ENCODE assay signal across 9 cellular contexts in genomic region chr3:58238830-58239229, GRCh38. TPM values are rescaled to one million over a fixed set of nuclear protein-coding genes. Genes with fewer than 3 reads are reported as not detected.
DNase-seq lines count a peak whose midpoint lies in the region; ATAC-seq, FAIRE-seq and TF ChIP-seq lines count a peak whose summit lies in the region.
"Had no signal": no experiment of that assay in that cellular context is flagged by ENCODE, and none has a peak within 500 bp of the region (broad histone marks: within the 10 kb centered on the region; RNA-seq: fewer than 3 reads in every experiment).

No MANE protein-coding gene starts in this region.

- H3K9me3 ChIP-seq in heart left ventricle (no peaks in the 10 kb centered on the region), K562 (replicated peaks; ENCODE audit: control insufficient read depth, insufficient read depth, low read depth, low read length) (no peaks in the 10 kb centered on the region), upper lobe of right lung (no peaks in the 10 kb centered on the region)

- H4K20me1 ChIP-seq in K562 (replicated peaks; ENCODE audit: control insufficient read depth, insufficient read depth, low read length) = no peaks in the 10 kb centered on the region

- no TSS peak for BruUV-seq in K562 (replicated peaks; lab: Mats Ljungman, UMichigan)

- H3K36me3 Mint-ChIP-seq in mesothelial cell of epicardium = no peaks in the 10 kb centered on the region

- TF ChIP-seq CTCF in heart left ventricle (IDR thresholded peaks at IDR 0.05) (no peak), K562 (IDR thresholded peaks at IDR 0.05 in 2 of 3, conservative IDR thresholded peaks at IDR 0.05 in 1 of 3; ENCODE audit: insufficient read depth in 2 of 3, low read depth in 1 of 3, low read length in 3 of 3) (no peak), mesothelial cell of epicardium (IDR thresholded peaks at IDR 0.05; ENCODE audit: unreplicated experiment) (no peak), upper lobe of right lung (IDR thresholded peaks at IDR 0.05) (no peak)

- H3K27ac ChIP-seq in heart left ventricle (peak overlapping the region in 2 of 12 donors; percentile 86 to 89), K562 (ENCODE audit: extremely low read depth, low read depth, low read length) (no peak overlapping the region), upper lobe of right lung (no peak overlapping the region)

- no peak for ATAC-seq in heart left ventricle
- ATAC-seq in left cardiac atrium = no peak
- no peak for ATAC-seq in K562
- no peak for ATAC-seq in upper lobe of right lung

- no peaks in the 10 kb centered on the region for H3K9me3 Mint-ChIP-seq in mesothelial cell of epicardium

- H3K9ac ChIP-seq in K562 (ENCODE audit: insufficient read depth in 1 of 2, low read depth in 2 of 2, low read length in 2 of 2) = peak overlapping the region in 1 of 2 experiments; percentile 90; a peak in 1 of 4 replicates

- TF ChIP-seq POLR2A in heart left ventricle (IDR thresholded peaks at IDR 0.05) = no peak
- no peak for TF ChIP-seq POLR2A in K562 (conservative IDR thresholded peaks at IDR 0.05)

- 83 to 94% (median 87%) methylated on average over 7 of the region's 7 CpGs for WGBS in heart left ventricle, 4 donors
- 73% methylated on average over 7 of the region's 7 CpGs for WGBS in K562 (ENCODE audit: insufficient coverage, low coverage, missing lambda C conversion rate)

- POLR2A ChIA-PET in K562 (lab: Yijun Ruan, JAX) (no interaction called here), HEK293T (lab: Yijun Ruan, JAX) (interaction anchor here (0.6 to 0.7 kb wide), 2 partner anchors 32 to 234 kb away, joined by 3 to 4 read pairs; no protein-coding TSS in a partner anchor)

- in situ Hi-C loops in K562 (cut with MboI) = no loop called here

- H3K27me3 ChIP-seq in heart left ventricle = no peaks in the 10 kb centered on the region
- H3K27me3 ChIP-seq in K562 (ENCODE audit: control insufficient read depth in 2 of 2, insufficient read depth in 2 of 2, low read length in 2 of 2) = no peaks in the 10 kb centered on the region
- no peaks in the 10 kb centered on the region for H3K27me3 ChIP-seq in upper lobe of right lung

- H3K9me1 ChIP-seq in K562 (ENCODE audit: control insufficient read depth, insufficient read depth, low read length) = no peaks in the 10 kb centered on the region

- H3K4me3 ChIP-seq in heart left ventricle (peak overlapping the region in 10 of 12 donors; percentile 70 to 95 (median 88)), K562 (peak overlapping the region; percentile 63; the same call in 1 of the 2 replicates), upper lobe of right lung (peak overlapping the region; percentile 89)

- no peak for TF ChIP-seq EP300 in K562 (IDR thresholded peaks at IDR 0.05; ENCODE audit: low read length)

- H3K27me3 Mint-ChIP-seq in mesothelial cell of epicardium (ENCODE audit: low read depth) = peaks cover 32% of the 10 kb centered on the region

- CTCF ChIA-PET in K562 (lab: Yijun Ruan, JAX; ENCODE audit: low intra/inter-chr PET ratio) (interaction anchor here (0.7 kb wide), 1 partner anchor 395 kb away, joined by 3 read pairs; no protein-coding TSS in a partner anchor), HEK293T (lab: Yijun Ruan, JAX) (interaction anchor here (1.0 kb wide), 1 partner anchor 15 kb away, joined by 3 read pairs; no protein-coding TSS in a partner anchor)

- H3K27ac Mint-ChIP-seq in mesothelial cell of epicardium = no peak overlapping the region

- H2AFZ ChIP-seq in K562 (ENCODE audit: low read depth, low read length) = no peak overlapping the region

- intact Hi-C loops in heart left ventricle (cut with DNase I) (loop anchor here in 6 of 10 donors (5.0 kb wide), 3 partner anchors 58 to 68 kb away; partner anchors contain the start of genes HTD2 (in 1 of the 6) and RPP14 (in 1 of the 6)), left cardiac atrium (cut with DNase I) (loop anchor here in 1 of 2 donors (5.0 kb wide), 1 partner anchor 63 kb away; no protein-coding TSS in a partner anchor), K562 (cut with micrococcal nuclease) (loop anchor here (5.0 kb wide), 1 partner anchor 58 kb away; no protein-coding TSS in a partner anchor), upper lobe of right lung (cut with DNase I) (no loop called here)

- FAIRE-seq in K562 (lab: Jason Lieb, UNC) = no peak

- no peaks in the 10 kb centered on the region for H3K79me2 ChIP-seq in K562 (ENCODE audit: control insufficient read depth, insufficient read depth, low read length)

- H3K4me1 ChIP-seq in heart left ventricle = peaks cover 0 to 32% (median 10%) of the 10 kb centered on the region in 12 donors
- H3K4me1 ChIP-seq in K562 (replicated peaks in 1 of 2; ENCODE audit: control insufficient read depth in 2 of 2, insufficient read depth in 2 of 2, low read length in 2 of 2) = peaks cover 16 to 25% of the 10 kb centered on the region in 2 experiments; a peak in 4 of 5 replicates
- H3K4me1 ChIP-seq in upper lobe of right lung = peaks cover 15% of the 10 kb centered on the region

- H3K4me2 ChIP-seq in K562 (ENCODE audit: insufficient read depth, low read length) = 0 out of 2 replicates have a peak overlapping the region, but pooled peaks have one; percentile 84

- no peak for DNase-seq in heart left ventricle
- DNase-seq in left cardiac atrium = no peak
- no peak for DNase-seq in K562 (ENCODE audit: extremely low read depth in 1 of 4, low spot score in 3 of 4)
- DNase-seq in mesothelial cell of epicardium (ENCODE audit: low spot score in 2 of 2, unreplicated experiment in 2 of 2) = no peak
- DNase-seq in upper lobe of right lung = no peak
- no peak for DNase-seq in NCI-H748 treated with DMSO at 0.1 percent for 48 hours (lab: John Stamatoyannopoulos, UW)
- DNase-seq in HEK293T (ENCODE audit: extremely low spot score) = no peak
- DNase-seq in activated CD4-positive, alpha-beta T cell treated with anti-CD3 and anti-CD28 coated beads, Interleukin-2, amount 50 U/mL, for 48 hours = no peak
- DNase-seq: DMS 273 treated with DMSO at 0.1 percent for 48 hours had no signal

- TF ChIP-seq RAD21 in K562 (CRISPR knock-in tag; conservative IDR thresholded peaks at IDR 0.05 in 1 of 2, IDR thresholded peaks at IDR 0.05 in 1 of 2) = no peak

- H3K36me3 ChIP-seq in heart left ventricle (no peaks in the 10 kb centered on the region), K562 (ENCODE audit: control insufficient read depth, insufficient read depth, low read length) (no peaks in the 10 kb centered on the region), upper lobe of right lung (no peaks in the 10 kb centered on the region)

- H3K4me3 Mint-ChIP-seq in mesothelial cell of epicardium = peak overlapping the region; percentile 81

- peaks cover 5% of the 10 kb centered on the region for H3K4me1 Mint-ChIP-seq in mesothelial cell of epicardium

TF ChIP-seq in K562, 482 proteins besides CTCF, POLR2A, EP300 and RAD21 (continues in another document):
- no peak for TF ChIP-seq POLR3G (IDR thresholded peaks at IDR 0.05; ENCODE audit: extremely low read depth, insufficient read length, insufficient replicate concordance)

TF ChIP-seq in HEK293T, 16 proteins besides CTCF, POLR2A, EP300 and RAD21 (continues in another document):
- TF ChIP-seq ELF4 (IDR thresholded peaks at IDR 0.05) (no peak), ARNT (IDR thresholded peaks at IDR 0.05) (no peak)

RNA-seq across cellular contexts. Expression of gene ABHD6, which starts 1.2 kb away (rescaled TPM):
- total RNA-seq in heart left ventricle = 10 to 100 TPM in 3 of 9 donors, 1 to 10 TPM in 6; 6.0 to 14.6 (median 6.9) TPM
- polyA plus RNA-seq in heart left ventricle = 1 to 10 TPM; 2.9 to 8.0 TPM
- total RNA-seq in left cardiac atrium = 10 to 100 TPM in 1 of 2 donors, 1 to 10 TPM in 1; 7.0 to 11.7 TPM
- 6.4 and 12.8 TPM in 2 replicates for total RNA-seq in K562 (2011; cell fraction: chromatin; rRNA removed; ENCODE audit: low replicate concordance)
- total RNA-seq in K562 (2011; cell fraction: nucleolus; rRNA removed) = 9.8 and 11.6 TPM in 2 replicates
- total RNA-seq in K562 (2011; cell fraction: nucleoplasm; rRNA removed) = 5.2 and 11.6 TPM in 2 replicates
- 2.1 and 3.7 TPM in 2 replicates for total RNA-seq in K562 (2014; rRNA removed)
- total RNA-seq in K562 (2014; rRNA removed; fragmentation: Illumina TruSeq; extraction: Trizol) = 2.4 and 2.5 TPM in 2 replicates
- total RNA-seq in K562 (2015; rRNA removed; fragmentation: Illumina TruSeq; extraction: Trizol) = 3.6 and 4.1 TPM in 2 replicates
- total RNA-seq in K562 (2021) = 2.9 and 3.2 TPM in 2 replicates
- 3.6 and 4.1 TPM in 2 replicates for polyA plus RNA-seq in K562 (2011; rRNA removed)
- polyA plus RNA-seq in K562 (2011; cell fraction: cytosol; rRNA removed) = 4.7 and 4.9 TPM in 2 replicates
- 3.6 and 3.9 TPM in 2 replicates for polyA plus RNA-seq in K562 (2011; cell fraction: nucleus; rRNA removed)
- 3.2 and 5.2 TPM in 2 replicates for polyA plus RNA-seq in K562 (2012)
- polyA plus RNA-seq in K562 (2014; fragmentation: Illumina TruSeq; extraction: Trizol) = 2.3 and 2.9 TPM in 2 replicates
- under 1 TPM; 0.53 to 0.81 TPM for polyA plus RNA-seq in K562 (2014; fragmentation: Nextera tagmentation; extraction: Ambion mirVana)
- polyA plus RNA-seq in K562 (2014; rRNA removed) = 2.3 and 3.4 TPM in 2 replicates
- polyA minus RNA-seq in K562 (2011; rRNA and poly(A)+ RNA removed) = 6.0 and 7.1 TPM in 2 replicates
- 2.5 and 3.4 TPM in 2 replicates for polyA minus RNA-seq in K562 (2011; cell fraction: cytosol; rRNA and poly(A)+ RNA removed)
- 1.9 and 3.6 TPM in 2 replicates for polyA minus RNA-seq in K562 (2011; cell fraction: nucleus; rRNA and poly(A)+ RNA removed)
- 3.3 to 4.9 TPM (median 4.2 TPM) in 3 replicates for total RNA-seq in mesothelial cell of epicardium
- total RNA-seq in upper lobe of right lung = 19.1 TPM

RNA-seq across cellular contexts. Expression of gene DNASE1L3, which starts 28.1 kb away (rescaled TPM):
- total RNA-seq in heart left ventricle (1 to 10 TPM in 5 of 9 donors, under 1 TPM in 4; 0.44 to 4.1 (median 1.1) TPM), left cardiac atrium (1 to 10 TPM; 1.4 to 3.4 TPM), K562 (2014; rRNA removed) (not detected in 2 replicates), K562 (2014; rRNA removed; fragmentation: Illumina TruSeq; extraction: Trizol) (not detected in 2 replicates), K562 (2015; rRNA removed; fragmentation: Illumina TruSeq; extraction: Trizol) (not detected in 2 replicates), K562 (2021) (not detected in 2 replicates), mesothelial cell of epicardium (0.22 to 0.72 TPM (median 0.53 TPM) in 3 replicates), upper lobe of right lung (125 TPM)
- polyA plus RNA-seq in heart left ventricle (1 to 10 TPM; 1.2 to 1.3 TPM), K562 (2011; rRNA removed) (0.06 TPM in 1 of 2 replicates, not detected in the other), K562 (2014; fragmentation: Illumina TruSeq; extraction: Trizol) (not detected in 2 replicates), K562 (2014; fragmentation: Nextera tagmentation; extraction: Ambion mirVana) (not detected), K562 (2014; rRNA removed) (not detected in 2 replicates)
- total RNA-seq in K562 (2011; cell fraction: chromatin; rRNA removed; ENCODE audit: low replicate concordance) = not detected in 2 replicates
- not detected in 2 replicates for total RNA-seq in K562 (2011; cell fraction: nucleolus; rRNA removed)
- not detected in 2 replicates for total RNA-seq in K562 (2011; cell fraction: nucleoplasm; rRNA removed)
- not detected in 2 replicates for polyA plus RNA-seq in K562 (2011; cell fraction: cytosol; rRNA removed)
- not detected in 2 replicates for polyA plus RNA-seq in K562 (2011; cell fraction: nucleus; rRNA removed)
- not detected in 2 replicates for polyA plus RNA-seq in K562 (2012)
- polyA minus RNA-seq in K562 (2011; rRNA and poly(A)+ RNA removed) = not detected in 2 replicates
- polyA minus RNA-seq in K562 (2011; cell fraction: cytosol; rRNA and poly(A)+ RNA removed) = not detected in 2 replicates
- not detected in 2 replicates for polyA minus RNA-seq in K562 (2011; cell fraction: nucleus; rRNA and poly(A)+ RNA removed)

Comparison
In these comparisons a context has a peak if more than half of its experiments do, and no peak if none do; other contexts are left out.
1. RNA of gene DNASE1L3, which starts 28.1 kb away (total RNA-seq): 125 TPM in upper lobe of right lung (single experiment); 1.4 to 3.4 TPM in left cardiac atrium, 0.44 to 4.1 TPM in heart left ventricle, 0.22 to 0.72 TPM in mesothelial cell of epicardium and not detected in K562; every median in the first group is over 10 times any median in the second.
2. Peak in every context shown above with its lines, with median percentiles within 50 percentile points of each other: H3K4me3 ChIP-seq.